In the genomic region with DNA sequence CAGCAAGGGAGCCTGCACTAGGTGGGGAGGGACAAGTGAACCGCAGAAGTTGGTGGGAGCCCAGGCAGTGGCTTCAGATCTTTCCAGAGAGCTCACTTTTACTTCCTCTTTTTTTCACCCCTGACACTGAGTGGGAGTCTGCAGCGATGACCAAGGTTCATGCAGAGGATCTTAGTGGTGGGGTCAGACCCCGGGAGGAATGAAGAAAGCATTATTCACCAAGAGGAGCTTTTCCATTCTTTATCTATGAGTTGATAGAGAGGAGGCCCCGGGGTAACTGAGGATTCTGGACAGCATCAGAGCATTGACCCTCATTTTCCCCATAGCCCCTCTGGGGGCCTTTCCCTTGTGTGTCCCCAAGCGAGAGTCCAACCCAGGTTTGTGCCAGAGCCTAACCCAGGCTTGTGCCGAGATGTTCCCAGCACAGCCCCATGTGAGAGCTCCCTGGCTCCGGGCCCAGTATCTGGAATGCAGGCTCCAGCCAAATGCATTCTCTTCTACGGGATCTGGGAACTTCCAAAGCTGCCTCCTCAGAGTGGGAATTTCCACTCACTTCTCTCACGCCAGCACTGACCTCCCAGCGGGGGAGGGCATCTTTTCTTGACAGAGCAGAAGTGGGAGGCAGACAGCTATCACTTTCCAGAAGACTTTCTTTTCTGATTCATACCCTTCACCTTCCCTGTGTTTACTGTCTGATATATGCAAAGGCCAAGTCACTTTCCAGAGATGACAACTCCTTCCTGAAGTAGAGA, we compare ENCODE assay signal across 2 cellular contexts.
TF ChIP-seq lines count a peak whose summit lies in the region.

No MANE protein-coding gene starts in this region.

TF ChIP-seq in A549, 52 proteins besides CTCF, POLR2A, EP300 and RAD21:
- TF ChIP-seq GATA3 (IDR thresholded peaks at IDR 0.05; ENCODE audit: borderline replicate concordance) (peak; percentile 79; the same call in 1 of the 2 replicates), JUNB (IDR thresholded peaks at IDR 0.05) (peak; percentile 73), FOSL2 (IDR thresholded peaks at IDR 0.05) (no peak), FOSL2 (CRISPR knock-in tag; IDR thresholded peaks at IDR 0.05) (peak; percentile 75), HOXA7 (CRISPR knock-in tag; IDR thresholded peaks at IDR 0.05) (no peak), CBX8 (IDR thresholded peaks at IDR 0.05) (no peak), JUN (IDR thresholded peaks at IDR 0.05) (peak; percentile 56 to 73; a peak in 1 of 5 replicates), RFX5 (IDR thresholded peaks at IDR 0.05) (no peak), SMC3 (IDR thresholded peaks at IDR 0.05) (0 out of 3 replicates have a peak, but pooled peaks have one; percentile 10)
- TF ChIP-seq, protein P1, sequence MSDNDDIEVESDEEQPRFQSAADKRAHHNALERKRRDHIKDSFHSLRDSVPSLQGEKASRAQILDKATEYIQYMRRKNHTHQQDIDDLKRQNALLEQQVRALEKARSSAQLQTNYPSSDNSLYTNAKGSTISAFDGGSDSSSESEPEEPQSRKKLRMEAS (IDR thresholded peaks at IDR 0.05), result peak; percentile 81
- TF ChIP-seq, protein P2, sequence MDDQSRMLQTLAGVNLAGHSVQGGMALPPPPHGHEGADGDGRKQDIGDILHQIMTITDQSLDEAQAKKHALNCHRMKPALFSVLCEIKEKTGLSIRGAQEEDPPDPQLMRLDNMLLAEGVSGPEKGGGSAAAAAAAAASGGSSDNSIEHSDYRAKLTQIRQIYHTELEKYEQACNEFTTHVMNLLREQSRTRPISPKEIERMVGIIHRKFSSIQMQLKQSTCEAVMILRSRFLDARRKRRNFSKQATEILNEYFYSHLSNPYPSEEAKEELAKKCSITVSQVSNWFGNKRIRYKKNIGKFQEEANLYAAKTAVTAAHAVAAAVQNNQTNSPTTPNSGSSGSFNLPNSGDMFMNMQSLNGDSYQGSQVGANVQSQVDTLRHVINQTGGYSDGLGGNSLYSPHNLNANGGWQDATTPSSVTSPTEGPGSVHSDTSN (IDR thresholded peaks at IDR 0.05), result 0 out of 2 replicates have a peak, but pooled peaks have one; percentile 41

TF ChIP-seq in GM23338, 12 proteins besides CTCF, POLR2A, EP300 and RAD21:
- TF ChIP-seq NANOG (IDR thresholded peaks at IDR 0.05; ENCODE audit: borderline replicate concordance) (no peak), JUNB (IDR thresholded peaks at IDR 0.05; ENCODE audit: unreplicated experiment) (no peak), EZH2 (IDR thresholded peaks at IDR 0.05; ENCODE audit: low read depth, unreplicated experiment) (no peak), CREB1 (CRISPR knock-in tag; IDR thresholded peaks at IDR 0.05; ENCODE audit: low read depth) (no peak), ZNF331 (CRISPR knock-in tag; IDR thresholded peaks at IDR 0.05; ENCODE audit: low read depth) (no peak), POLR2AphosphoS5 (IDR thresholded peaks at IDR 0.05; ENCODE audit: low read depth) (no peak), ZNF114 (CRISPR knock-in tag; IDR thresholded peaks at IDR 0.05) (no peak), STAT1 (IDR thresholded peaks at IDR 0.05; ENCODE audit: unreplicated experiment) (no peak), EZH2phosphoT487 (IDR thresholded peaks at IDR 0.05; ENCODE audit: unreplicated experiment) (no peak)
- TF ChIP-seq, protein P3, sequence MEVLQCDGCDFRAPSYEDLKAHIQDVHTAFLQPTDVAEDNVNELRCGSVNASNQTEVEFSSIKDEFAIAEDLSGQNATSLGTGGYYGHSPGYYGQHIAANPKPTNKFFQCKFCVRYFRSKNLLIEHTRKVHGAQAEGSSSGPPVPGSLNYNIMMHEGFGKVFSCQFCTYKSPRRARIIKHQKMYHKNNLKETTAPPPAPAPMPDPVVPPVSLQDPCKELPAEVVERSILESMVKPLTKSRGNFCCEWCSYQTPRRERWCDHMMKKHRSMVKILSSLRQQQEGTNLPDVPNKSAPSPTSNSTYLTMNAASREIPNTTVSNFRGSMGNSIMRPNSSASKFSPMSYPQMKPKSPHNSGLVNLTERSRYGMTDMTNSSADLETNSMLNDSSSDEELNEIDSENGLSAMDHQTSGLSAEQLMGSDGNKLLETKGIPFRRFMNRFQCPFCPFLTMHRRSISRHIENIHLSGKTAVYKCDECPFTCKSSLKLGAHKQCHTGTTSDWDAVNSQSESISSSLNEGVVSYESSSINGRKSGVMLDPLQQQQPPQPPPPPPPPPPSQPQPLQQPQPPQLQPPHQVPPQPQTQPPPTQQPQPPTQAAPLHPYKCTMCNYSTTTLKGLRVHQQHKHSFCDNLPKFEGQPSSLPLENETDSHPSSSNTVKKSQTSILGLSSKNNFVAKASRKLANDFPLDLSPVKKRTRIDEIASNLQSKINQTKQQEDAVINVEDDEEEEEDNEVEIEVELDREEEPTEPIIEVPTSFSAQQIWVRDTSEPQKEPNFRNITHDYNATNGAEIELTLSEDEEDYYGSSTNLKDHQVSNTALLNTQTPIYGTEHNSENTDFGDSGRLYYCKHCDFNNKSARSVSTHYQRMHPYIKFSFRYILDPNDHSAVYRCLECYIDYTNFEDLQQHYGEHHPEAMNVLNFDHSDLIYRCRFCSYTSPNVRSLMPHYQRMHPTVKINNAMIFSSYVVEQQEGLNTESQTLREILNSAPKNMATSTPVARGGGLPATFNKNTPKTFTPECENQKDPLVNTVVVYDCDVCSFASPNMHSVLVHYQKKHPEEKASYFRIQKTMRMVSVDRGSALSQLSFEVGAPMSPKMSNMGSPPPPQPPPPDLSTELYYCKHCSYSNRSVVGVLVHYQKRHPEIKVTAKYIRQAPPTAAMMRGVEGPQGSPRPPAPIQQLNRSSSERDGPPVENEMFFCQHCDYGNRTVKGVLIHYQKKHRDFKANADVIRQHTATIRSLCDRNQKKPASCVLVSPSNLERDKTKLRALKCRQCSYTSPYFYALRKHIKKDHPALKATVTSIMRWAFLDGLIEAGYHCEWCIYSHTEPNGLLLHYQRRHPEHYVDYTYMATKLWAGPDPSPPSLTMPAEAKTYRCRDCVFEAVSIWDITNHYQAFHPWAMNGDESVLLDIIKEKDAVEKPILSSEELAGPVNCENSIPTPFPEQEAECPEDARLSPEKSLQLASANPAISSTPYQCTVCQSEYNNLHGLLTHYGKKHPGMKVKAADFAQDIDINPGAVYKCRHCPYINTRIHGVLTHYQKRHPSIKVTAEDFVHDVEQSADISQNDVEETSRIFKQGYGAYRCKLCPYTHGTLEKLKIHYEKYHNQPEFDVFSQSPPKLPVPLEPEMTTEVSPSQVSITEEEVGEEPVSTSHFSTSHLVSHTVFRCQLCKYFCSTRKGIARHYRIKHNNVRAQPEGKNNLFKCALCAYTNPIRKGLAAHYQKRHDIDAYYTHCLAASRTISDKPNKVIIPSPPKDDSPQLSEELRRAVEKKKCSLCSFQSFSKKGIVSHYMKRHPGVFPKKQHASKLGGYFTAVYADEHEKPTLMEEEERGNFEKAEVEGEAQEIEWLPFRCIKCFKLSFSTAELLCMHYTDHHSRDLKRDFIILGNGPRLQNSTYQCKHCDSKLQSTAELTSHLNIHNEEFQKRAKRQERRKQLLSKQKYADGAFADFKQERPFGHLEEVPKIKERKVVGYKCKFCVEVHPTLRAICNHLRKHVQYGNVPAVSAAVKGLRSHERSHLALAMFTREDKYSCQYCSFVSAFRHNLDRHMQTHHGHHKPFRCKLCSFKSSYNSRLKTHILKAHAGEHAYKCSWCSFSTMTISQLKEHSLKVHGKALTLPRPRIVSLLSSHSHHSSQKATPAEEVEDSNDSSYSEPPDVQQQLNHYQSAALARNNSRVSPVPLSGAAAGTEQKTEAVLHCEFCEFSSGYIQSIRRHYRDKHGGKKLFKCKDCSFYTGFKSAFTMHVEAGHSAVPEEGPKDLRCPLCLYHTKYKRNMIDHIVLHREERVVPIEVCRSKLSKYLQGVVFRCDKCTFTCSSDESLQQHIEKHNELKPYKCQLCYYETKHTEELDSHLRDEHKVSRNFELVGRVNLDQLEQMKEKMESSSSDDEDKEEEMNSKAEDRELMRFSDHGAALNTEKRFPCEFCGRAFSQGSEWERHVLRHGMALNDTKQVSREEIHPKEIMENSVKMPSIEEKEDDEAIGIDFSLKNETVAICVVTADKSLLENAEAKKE (CRISPR knock-in tag; IDR thresholded peaks at IDR 0.05), result no peak
- TF ChIP-seq, protein P4, sequence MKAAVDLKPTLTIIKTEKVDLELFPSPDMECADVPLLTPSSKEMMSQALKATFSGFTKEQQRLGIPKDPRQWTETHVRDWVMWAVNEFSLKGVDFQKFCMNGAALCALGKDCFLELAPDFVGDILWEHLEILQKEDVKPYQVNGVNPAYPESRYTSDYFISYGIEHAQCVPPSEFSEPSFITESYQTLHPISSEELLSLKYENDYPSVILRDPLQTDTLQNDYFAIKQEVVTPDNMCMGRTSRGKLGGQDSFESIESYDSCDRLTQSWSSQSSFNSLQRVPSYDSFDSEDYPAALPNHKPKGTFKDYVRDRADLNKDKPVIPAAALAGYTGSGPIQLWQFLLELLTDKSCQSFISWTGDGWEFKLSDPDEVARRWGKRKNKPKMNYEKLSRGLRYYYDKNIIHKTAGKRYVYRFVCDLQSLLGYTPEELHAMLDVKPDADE (IDR thresholded peaks at IDR 0.05), result no peak
- TF ChIP-seq, protein P5, sequence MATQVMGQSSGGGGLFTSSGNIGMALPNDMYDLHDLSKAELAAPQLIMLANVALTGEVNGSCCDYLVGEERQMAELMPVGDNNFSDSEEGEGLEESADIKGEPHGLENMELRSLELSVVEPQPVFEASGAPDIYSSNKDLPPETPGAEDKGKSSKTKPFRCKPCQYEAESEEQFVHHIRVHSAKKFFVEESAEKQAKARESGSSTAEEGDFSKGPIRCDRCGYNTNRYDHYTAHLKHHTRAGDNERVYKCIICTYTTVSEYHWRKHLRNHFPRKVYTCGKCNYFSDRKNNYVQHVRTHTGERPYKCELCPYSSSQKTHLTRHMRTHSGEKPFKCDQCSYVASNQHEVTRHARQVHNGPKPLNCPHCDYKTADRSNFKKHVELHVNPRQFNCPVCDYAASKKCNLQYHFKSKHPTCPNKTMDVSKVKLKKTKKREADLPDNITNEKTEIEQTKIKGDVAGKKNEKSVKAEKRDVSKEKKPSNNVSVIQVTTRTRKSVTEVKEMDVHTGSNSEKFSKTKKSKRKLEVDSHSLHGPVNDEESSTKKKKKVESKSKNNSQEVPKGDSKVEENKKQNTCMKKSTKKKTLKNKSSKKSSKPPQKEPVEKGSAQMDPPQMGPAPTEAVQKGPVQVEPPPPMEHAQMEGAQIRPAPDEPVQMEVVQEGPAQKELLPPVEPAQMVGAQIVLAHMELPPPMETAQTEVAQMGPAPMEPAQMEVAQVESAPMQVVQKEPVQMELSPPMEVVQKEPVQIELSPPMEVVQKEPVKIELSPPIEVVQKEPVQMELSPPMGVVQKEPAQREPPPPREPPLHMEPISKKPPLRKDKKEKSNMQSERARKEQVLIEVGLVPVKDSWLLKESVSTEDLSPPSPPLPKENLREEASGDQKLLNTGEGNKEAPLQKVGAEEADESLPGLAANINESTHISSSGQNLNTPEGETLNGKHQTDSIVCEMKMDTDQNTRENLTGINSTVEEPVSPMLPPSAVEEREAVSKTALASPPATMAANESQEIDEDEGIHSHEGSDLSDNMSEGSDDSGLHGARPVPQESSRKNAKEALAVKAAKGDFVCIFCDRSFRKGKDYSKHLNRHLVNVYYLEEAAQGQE (IDR thresholded peaks at IDR 0.05; ENCODE audit: unreplicated experiment), result no peak
